Comparison of ENCODE assay signal across 11 cellular contexts in the genomic region with DNA sequence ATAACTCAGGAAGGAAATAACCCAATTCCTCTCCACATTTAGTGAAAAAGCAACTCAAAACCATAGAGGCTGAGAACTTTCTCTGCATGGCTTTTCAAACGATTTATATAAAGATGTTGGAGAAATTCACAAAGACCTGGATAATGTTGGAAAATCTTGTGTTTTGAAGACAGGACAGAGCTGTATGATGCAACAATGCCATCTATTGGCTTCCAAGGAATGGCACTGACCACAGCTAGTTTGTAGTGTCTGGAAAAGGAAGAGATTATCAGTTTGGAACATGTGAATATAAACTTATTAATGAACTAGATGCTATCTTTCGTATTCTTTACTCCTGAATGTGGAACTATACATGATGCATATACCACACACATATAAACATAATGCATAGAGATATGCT.
DNase-seq lines count a peak whose midpoint lies in the region; ATAC-seq, FAIRE-seq and TF ChIP-seq lines count a peak whose summit lies in the region.
"Had no signal": no experiment of that assay in that cellular context is flagged by ENCODE, and none has a peak within 500 bp of the region (broad histone marks: within the 10 kb centered on the region; RNA-seq: fewer than 3 reads in every experiment).

No MANE protein-coding gene starts in this region.

- no peak overlapping the region for H2AFZ ChIP-seq in MM.1S (ENCODE audit: low read length)

- FAIRE-seq in D721Med (lab: Jason Lieb, UNC) = no peak

- H3K27me3 Mint-ChIP-seq in glutamatergic neuron (ENCODE audit: unreplicated experiment) = no peaks in the 10 kb centered on the region

- TF ChIP-seq CTCF in D721Med (IDR thresholded peaks at IDR 0.05; ENCODE audit: insufficient read depth, missing control alignments) (peak; percentile 47), MM.1S (IDR thresholded peaks at IDR 0.05; ENCODE audit: low read length) (peak; percentile 46), liver (IDR thresholded peaks at IDR 0.05; ENCODE audit: low read depth, low read length, missing input control) (peak; percentile 24), glutamatergic neuron (IDR thresholded peaks at IDR 0.05; ENCODE audit: partially characterized antibody, unreplicated experiment) (no peak)

- no peaks in the 10 kb centered on the region for H3F3A ChIP-seq in MM.1S (ENCODE audit: insufficient read depth, low read length)

- no peak overlapping the region for H3K4me2 ChIP-seq in MM.1S (ENCODE audit: low read depth, low read length)

- TF ChIP-seq RAD21 in liver (IDR thresholded peaks at IDR 0.05) = peak; percentile 70 to 77

- WGBS in liver = 24% methylated on average over 2 of the region's 2 CpGs

- H3K9me3 Mint-ChIP-seq in glutamatergic neuron (ENCODE audit: unreplicated experiment) = no peaks in the 10 kb centered on the region
- H3K9me3 Mint-ChIP-seq: activated naive CD4-positive, alpha-beta T cell treated with anti-CD3 and anti-CD28 coated beads, Interleukin-2, amount 50 U/mL, for 72 hours had no signal

- H3K4me3 ChIP-seq in MM.1S (ENCODE audit: low read length) = no peak overlapping the region
- H3K4me3 ChIP-seq in liver (ENCODE audit: low read depth in 1 of 3, low read length in 3 of 3) = no peak overlapping the region
- H3K4me3 ChIP-seq: gastroesophageal sphincter had no signal

- H4K20me1 ChIP-seq in MM.1S (ENCODE audit: insufficient read depth, low read length) = no peaks in the 10 kb centered on the region

- H3K9me2 ChIP-seq in MM.1S (replicated peaks; ENCODE audit: insufficient read depth, low read length) = no peaks in the 10 kb centered on the region

- no peaks in the 10 kb centered on the region for H3K27me3 ChIP-seq in MM.1S (replicated peaks; ENCODE audit: insufficient read depth, low read length)
- H3K27me3 ChIP-seq in liver (ENCODE audit: control insufficient read depth in 4 of 4, insufficient read depth in 4 of 4, low read length in 3 of 4) = peaks cover 0 to 5% (median 0%) of the 10 kb centered on the region in 4 donors
- H3K27me3 ChIP-seq: gastroesophageal sphincter had no signal

- H3K4me1 Mint-ChIP-seq in glutamatergic neuron (ENCODE audit: low read depth, unreplicated experiment) = no peaks in the 10 kb centered on the region

- no peak for ATAC-seq in GM21390 (IDR thresholded peaks at IDR 0.05; ENCODE audit: unreplicated experiment)
- ATAC-seq: activated naive CD4-positive, alpha-beta T cell treated with anti-CD3 and anti-CD28 coated beads, Interleukin-2, amount 50 U/mL, for 72 hours; gastroesophageal sphincter had no signal

- no peaks in the 10 kb centered on the region for H3K79me2 ChIP-seq in MM.1S (ENCODE audit: low read length)

- H3K9me3 ChIP-seq in MM.1S (replicated peaks; ENCODE audit: insufficient read depth, low read length) = no peaks in the 10 kb centered on the region
- H3K9me3 ChIP-seq in liver (ENCODE audit: control insufficient read depth in 4 of 4, low read length in 3 of 4) = no peaks in the 10 kb centered on the region
- H3K9me3 ChIP-seq: gastroesophageal sphincter had no signal

- H3K36me3 ChIP-seq in MM.1S (replicated peaks; ENCODE audit: insufficient read depth, low read length) = no peaks in the 10 kb centered on the region
- no peaks in the 10 kb centered on the region for H3K36me3 ChIP-seq in liver (ENCODE audit: control insufficient read depth in 4 of 4, insufficient read depth in 3 of 4, low read depth in 1 of 4, low read length in 3 of 4)
- H3K36me3 ChIP-seq: gastroesophageal sphincter had no signal

- no peak overlapping the region for H3K4me3 Mint-ChIP-seq in glutamatergic neuron (ENCODE audit: unreplicated experiment)

- H3K4me1 ChIP-seq in MM.1S (ENCODE audit: low read length) (no peaks in the 10 kb centered on the region), liver (ENCODE audit: control insufficient read depth in 4 of 4, insufficient read depth in 4 of 4, low read length in 3 of 4) (no peaks in the 10 kb centered on the region)
- H3K4me1 ChIP-seq: gastroesophageal sphincter had no signal

- H3K36me3 Mint-ChIP-seq in glutamatergic neuron (ENCODE audit: unreplicated experiment) = no peaks in the 10 kb centered on the region
- H3K36me3 Mint-ChIP-seq: activated naive CD4-positive, alpha-beta T cell treated with anti-CD3 and anti-CD28 coated beads, Interleukin-2, amount 50 U/mL, for 72 hours had no signal

- H3K9ac ChIP-seq in MM.1S (ENCODE audit: low read length) (no peak overlapping the region), liver (ENCODE audit: low read depth in 1 of 2, low read length in 2 of 2) (no peak overlapping the region)

- H3K27ac ChIP-seq in MM.1S (ENCODE audit: low read length) (no peak overlapping the region), liver (ENCODE audit: low read depth in 1 of 2, low read length in 2 of 2) (no peak overlapping the region)
- H3K27ac ChIP-seq: gastroesophageal sphincter had no signal

- no peak overlapping the region for H3K27ac Mint-ChIP-seq in glutamatergic neuron (ENCODE audit: unreplicated experiment)
- H3K27ac Mint-ChIP-seq: activated naive CD4-positive, alpha-beta T cell treated with anti-CD3 and anti-CD28 coated beads, Interleukin-2, amount 50 U/mL, for 72 hours had no signal

- no peak for DNase-seq in D721Med (ENCODE audit: insufficient read length, low spot score)
- peak; percentile 6 for DNase-seq in MM.1S
- DNase-seq in cerebellum (ENCODE audit: low spot score) = peak; percentile 6
- no peak for DNase-seq in HK-2 (ENCODE audit: unreplicated experiment)
- DNase-seq in glutamatergic neuron = no peak
- DNase-seq in NCI-H128 (lab: John Stamatoyannopoulos, UW; ENCODE audit: unreplicated experiment) = no peak
- DNase-seq: NCI-H2029 treated with DMSO at 0.1 percent for 48 hours had no signal

TF ChIP-seq in liver, 16 proteins besides CTCF, POLR2A, EP300 and RAD21:
- TF ChIP-seq GABPA (IDR thresholded peaks at IDR 0.05 in 1 of 2, conservative IDR thresholded peaks at IDR 0.05 in 1 of 2) = no peak
- no peak for TF ChIP-seq HNF4G (IDR thresholded peaks at IDR 0.05)
- no peak for TF ChIP-seq TAF1 (conservative IDR thresholded peaks at IDR 0.05)
- no peak for TF ChIP-seq ZBTB33 (IDR thresholded peaks at IDR 0.05)
- TF ChIP-seq, protein P1, sequence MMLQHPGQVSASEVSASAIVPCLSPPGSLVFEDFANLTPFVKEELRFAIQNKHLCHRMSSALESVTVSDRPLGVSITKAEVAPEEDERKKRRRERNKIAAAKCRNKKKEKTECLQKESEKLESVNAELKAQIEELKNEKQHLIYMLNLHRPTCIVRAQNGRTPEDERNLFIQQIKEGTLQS (IDR thresholded peaks at IDR 0.05) = no peak
TF ChIP-seq in liver: peak in this region for 0.

Comparison
In these comparisons a context has a peak if more than half of its experiments do, and no peak if none do; other contexts are left out.
1. DNase-seq: peak in MM.1S (single experiment) and cerebellum (single experiment); none in D721Med (single experiment), HK-2 (single experiment), glutamatergic neuron (single experiment) and NCI-H128 (single experiment).